ENCODE assay signal across 12 cellular contexts in the genomic region with DNA sequence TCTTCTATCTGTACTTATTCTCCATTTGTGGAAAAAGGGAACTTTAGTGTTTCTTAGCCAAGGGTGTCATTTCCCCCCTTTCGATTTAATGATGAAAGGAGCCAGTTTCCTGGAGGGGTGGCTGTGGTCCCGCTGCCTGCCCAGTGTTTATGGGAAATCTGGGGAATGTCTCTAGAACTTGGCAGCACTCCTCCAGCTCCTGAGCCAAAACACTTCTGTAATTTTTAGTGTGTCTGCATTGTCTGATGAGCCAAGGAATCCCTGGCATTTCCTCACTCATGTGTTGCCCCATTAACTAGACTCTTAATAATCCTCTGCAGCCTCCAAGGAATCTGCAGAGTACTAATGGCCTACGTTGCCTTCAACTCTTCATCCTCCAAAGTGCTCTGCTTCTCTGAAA.
DNase-seq lines count a peak whose midpoint lies in the region; TF ChIP-seq lines count a peak whose summit lies in the region.
"Had no signal": no experiment of that assay in that cellular context is flagged by ENCODE, and none has a peak within 500 bp of the region (broad histone marks: within the 10 kb centered on the region; RNA-seq: fewer than 3 reads in every experiment).

No MANE protein-coding gene starts in this region.

- peaks cover 5% of the 10 kb centered on the region for H3K27me3 Mint-ChIP-seq in Caco-2 (ENCODE audit: insufficient read depth, unreplicated experiment)
- H3K27me3 Mint-ChIP-seq: B cell, T-helper 17 cell had no signal

- peak; percentile 12 for DNase-seq in G401 (ENCODE audit: low spot score)
- peak; percentile 24 for DNase-seq in colonic mucosa
- DNase-seq in islet precursor cell, result peak; percentile 93
- DNase-seq in putamen (ENCODE audit: low spot score), result peak; percentile 33
- DNase-seq in NCI-H2196 treated with DMSO at 0.1 percent for 48 hours (lab: John Stamatoyannopoulos, UW; ENCODE audit: unreplicated experiment), result no peak
- no peak for DNase-seq in HuH-7.5 (ENCODE audit: low spot score)
- no peak for DNase-seq in Caco-2
- DNase-seq in NCI-H748 (lab: John Stamatoyannopoulos, UW; ENCODE audit: unreplicated experiment), result no peak
- DNase-seq: activated CD8-positive, alpha-beta memory T cell treated with anti-CD3 and anti-CD28 coated beads, Interleukin-2, amount 50 U/mL, for 48 hours; T-helper 17 cell had no signal

- no peak overlapping the region for H3K27ac Mint-ChIP-seq in Caco-2 (ENCODE audit: unreplicated experiment)
- H3K27ac Mint-ChIP-seq: B cell, T-helper 17 cell had no signal

- no peak overlapping the region for H3K4me3 Mint-ChIP-seq in Caco-2 (ENCODE audit: unreplicated experiment)
- H3K4me3 Mint-ChIP-seq: B cell, T-helper 17 cell had no signal

- H3K27ac ChIP-seq in colonic mucosa, result no peak overlapping the region

- intact Hi-C loops in colonic mucosa (cut with DNase I) (no loop called here), Caco-2 (cut with micrococcal nuclease; ENCODE audit: unreplicated experiment) (no loop called here)

- no TSS peak for BruUV-seq in Caco-2 (replicated peaks; lab: Mats Ljungman, UMichigan)

- H3K9me3 Mint-ChIP-seq in Caco-2 (ENCODE audit: unreplicated experiment), result peaks cover 4% of the 10 kb centered on the region

- CTCF ChIA-PET in Caco-2 (lab: Charles Lee), result no interaction called here

- H3K4me3 ChIP-seq in colonic mucosa (no peak overlapping the region), Caco-2 (ENCODE audit: low read depth, low read length) (no peak overlapping the region)
- H3K4me3 ChIP-seq: K562 had no signal

- POLR2A ChIA-PET in Caco-2 (lab: Charles Lee), result no interaction called here

- H3K36me3 ChIP-seq in colonic mucosa (no peaks in the 10 kb centered on the region), Caco-2 (ENCODE audit: control insufficient read depth, insufficient read depth, low read length) (no peaks in the 10 kb centered on the region)

- no peaks in the 10 kb centered on the region for H3K27me3 ChIP-seq in colonic mucosa
- no peaks in the 10 kb centered on the region for H3K27me3 ChIP-seq in Caco-2 (replicated peaks; ENCODE audit: control insufficient read depth, insufficient read depth, low read length)

- H3K4me1 ChIP-seq in colonic mucosa (no peaks in the 10 kb centered on the region), Caco-2 (no peaks in the 10 kb centered on the region)

- no peaks in the 10 kb centered on the region for H3K9me3 ChIP-seq in colonic mucosa
- H3K9me3 ChIP-seq in Caco-2, result no peaks in the 10 kb centered on the region

- TF ChIP-seq CTCF in colonic mucosa (IDR thresholded peaks at IDR 0.05), result no peak
- TF ChIP-seq CTCF in Caco-2 (IDR thresholded peaks at IDR 0.05; ENCODE audit: insufficient read depth in 1 of 2, low read depth in 1 of 2, low read length in 1 of 2, severe bottlenecking in 1 of 2, unreplicated experiment in 1 of 2), result no peak

- peaks cover 6% of the 10 kb centered on the region for H3K4me1 Mint-ChIP-seq in Caco-2 (ENCODE audit: low read depth, unreplicated experiment)
- H3K4me1 Mint-ChIP-seq: B cell, T-helper 17 cell had no signal

- no peak overlapping the region for H3K9ac ChIP-seq in colonic mucosa (ENCODE audit: low read depth in 2 of 2, low read length in 2 of 2)

- H3K36me3 Mint-ChIP-seq in Caco-2 (ENCODE audit: insufficient read depth, unreplicated experiment), result no peaks in the 10 kb centered on the region

- in situ Hi-C loops in G401 (cut with HindIII; ENCODE audit: low sequenced_read_pairs), result no loop called here

Comparison
In these comparisons a context has a peak if more than half of its experiments do, and no peak if none do; other contexts are left out.
1. DNase-seq: peak in G401 (single experiment), colonic mucosa (single experiment), islet precursor cell (single experiment) and putamen (single experiment); none in NCI-H2196 treated with DMSO at 0.1 percent for 48 hours (single experiment), HuH-7.5 (single experiment), Caco-2 (0 of 2) and NCI-H748 (single experiment).